In the genomic region with DNA sequence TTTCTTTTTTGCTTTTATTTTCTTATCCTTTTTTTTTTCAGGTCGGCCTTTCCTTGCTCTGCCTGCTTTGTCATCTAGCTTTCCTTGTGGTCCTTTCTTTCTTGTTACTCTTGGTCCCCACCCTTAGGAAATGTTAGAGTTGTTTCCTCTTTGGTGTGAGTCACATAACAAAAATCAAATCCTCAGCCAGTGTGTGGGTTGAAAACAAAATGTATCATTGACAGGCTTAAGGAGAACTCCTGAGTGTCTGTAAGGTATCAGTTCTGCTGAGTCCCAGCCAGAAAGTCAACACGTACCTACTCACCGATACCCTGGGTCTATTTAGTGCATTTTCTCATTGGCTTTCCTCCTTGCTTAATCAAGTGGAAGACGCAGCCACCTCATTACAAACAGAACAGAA, we compare ENCODE assay signal across 16 cellular contexts.
A peak's percentile ranks its signal among the peaks of the same experiment; 100 is the strongest.
DNase-seq lines count a peak whose midpoint lies in the region; ATAC-seq and TF ChIP-seq lines count a peak whose summit lies in the region.
"Had no signal": no experiment of that assay in that cellular context is flagged by ENCODE, and none has a peak within 500 bp of the region (broad histone marks: within the 10 kb centered on the region; RNA-seq: fewer than 3 reads in every experiment).

No MANE protein-coding gene starts in this region.

- CTCF ChIA-PET in activated naive CD4-positive, alpha-beta T cell treated with anti-CD3 and anti-CD28 coated beads, Interleukin-2, amount 10 ng/mL, durations not matched to agents 7 days and 5 days (lab: Charles Lee) = no interaction called here

- H3K4me1 Mint-ChIP-seq in nephron progenitor cell = peaks cover 22% of the 10 kb centered on the region
- no peaks in the 10 kb centered on the region for H3K4me1 Mint-ChIP-seq in activated naive CD4-positive, alpha-beta T cell treated with anti-CD3 and anti-CD28 coated beads, Interleukin-2, amount 10 ng/mL, durations not matched to agents 7 days and 5 days
- H3K4me1 Mint-ChIP-seq: stimulated activated naive B cell treated with anti-CD40 and anti-IgM and Interleukin-4, amounts not matched to agents 10 μg/mL and 1 μg/mL and 100 μg/mL, for 72 hours had no signal

- DNase-seq in AG10803 (ENCODE audit: low read depth) (peak; percentile 6), M059J (ENCODE audit: low read depth) (peak; percentile 53), epithelial cell of proximal tubule (ENCODE audit: low read depth) (peak; percentile 80), nephron progenitor cell (no peak), nucleus accumbens (lab: John Stamatoyannopoulos, UW) (no peak)
- DNase-seq in activated naive CD4-positive, alpha-beta T cell treated with anti-CD3 and anti-CD28 coated beads, Interleukin-2, amount 10 ng/mL, durations not matched to agents 7 days and 5 days = no peak
- DNase-seq: activated naive CD4-positive, alpha-beta T cell treated with Interleukin-2 at 50 U/mL for 16 hours; caudate nucleus; KBM-7; NCI-H1417 treated with DMSO at 0.1 percent for 48 hours; NCI-H345; stimulated activated naive B cell treated with anti-CD40 and anti-IgM and Interleukin-4, amounts not matched to agents 10 μg/mL and 1 μg/mL and 100 μg/mL, for 72 hours had no signal

- TF ChIP-seq CTCF in AG10803 (conservative IDR thresholded peaks at IDR 0.05; ENCODE audit: low read length) (no peak), epithelial cell of proximal tubule (conservative IDR thresholded peaks at IDR 0.05; ENCODE audit: low read depth, low read length) (no peak), nephron progenitor cell (IDR thresholded peaks at IDR 0.05) (no peak)

- no peak overlapping the region for H3K4me3 ChIP-seq in AG10803 (ENCODE audit: low read length)
- H3K4me3 ChIP-seq in epithelial cell of proximal tubule (ENCODE audit: low read depth, low read length) = peak overlapping the region; percentile 0

- no peaks in the 10 kb centered on the region for H3K36me3 Mint-ChIP-seq in nephron progenitor cell (ENCODE audit: low read depth)
- H3K36me3 Mint-ChIP-seq in activated naive CD4-positive, alpha-beta T cell treated with anti-CD3 and anti-CD28 coated beads, Interleukin-2, amount 10 ng/mL, durations not matched to agents 7 days and 5 days = no peaks in the 10 kb centered on the region
- H3K36me3 Mint-ChIP-seq: natural killer cell treated with Interleukin-12 subunit alpha and Interleukin-12 subunit beta and Interleukin-15 and Interleukin-18, amount 100 ng/mL, for 72 hours; stimulated activated naive B cell treated with anti-CD40 and anti-IgM and Interleukin-4, amounts not matched to agents 10 μg/mL and 1 μg/mL and 100 μg/mL, for 72 hours had no signal

- H3K27ac Mint-ChIP-seq in nephron progenitor cell = peak overlapping the region; percentile 57
- H3K27ac Mint-ChIP-seq in activated naive CD4-positive, alpha-beta T cell treated with anti-CD3 and anti-CD28 coated beads, Interleukin-2, amount 10 ng/mL, durations not matched to agents 7 days and 5 days = no peak overlapping the region
- H3K27ac Mint-ChIP-seq: natural killer cell treated with Interleukin-12 subunit alpha and Interleukin-12 subunit beta and Interleukin-15 and Interleukin-18, amount 100 ng/mL, for 72 hours; stimulated activated naive B cell treated with anti-CD40 and anti-IgM and Interleukin-4, amounts not matched to agents 10 μg/mL and 1 μg/mL and 100 μg/mL, for 72 hours had no signal

- ATAC-seq in GM21786 (IDR thresholded peaks at IDR 0.05; ENCODE audit: unreplicated experiment) (no peak), GM19324 (IDR thresholded peaks at IDR 0.05; ENCODE audit: low FRiP score, unreplicated experiment) (no peak)
- ATAC-seq: natural killer cell treated with Interleukin-12 subunit alpha and Interleukin-12 subunit beta and Interleukin-15 and Interleukin-18, amount 100 ng/mL, for 72 hours; sciatic nerve had no signal

- peaks cover 5% of the 10 kb centered on the region for H3K9me3 Mint-ChIP-seq in nephron progenitor cell
- H3K9me3 Mint-ChIP-seq in activated naive CD4-positive, alpha-beta T cell treated with anti-CD3 and anti-CD28 coated beads, Interleukin-2, amount 10 ng/mL, durations not matched to agents 7 days and 5 days = no peaks in the 10 kb centered on the region
- H3K9me3 Mint-ChIP-seq: stimulated activated naive B cell treated with anti-CD40 and anti-IgM and Interleukin-4, amounts not matched to agents 10 μg/mL and 1 μg/mL and 100 μg/mL, for 72 hours had no signal

- H3K4me3 Mint-ChIP-seq in nephron progenitor cell = peak overlapping the region; percentile 16
- no peak overlapping the region for H3K4me3 Mint-ChIP-seq in activated naive CD4-positive, alpha-beta T cell treated with anti-CD3 and anti-CD28 coated beads, Interleukin-2, amount 10 ng/mL, durations not matched to agents 7 days and 5 days
- H3K4me3 Mint-ChIP-seq: natural killer cell treated with Interleukin-12 subunit alpha and Interleukin-12 subunit beta and Interleukin-15 and Interleukin-18, amount 100 ng/mL, for 72 hours; stimulated activated naive B cell treated with anti-CD40 and anti-IgM and Interleukin-4, amounts not matched to agents 10 μg/mL and 1 μg/mL and 100 μg/mL, for 72 hours had no signal

- no peaks in the 10 kb centered on the region for H3K27me3 Mint-ChIP-seq in nephron progenitor cell (ENCODE audit: low read depth, poor library complexity)
- H3K27me3 Mint-ChIP-seq in activated naive CD4-positive, alpha-beta T cell treated with anti-CD3 and anti-CD28 coated beads, Interleukin-2, amount 10 ng/mL, durations not matched to agents 7 days and 5 days = peaks cover 4% of the 10 kb centered on the region
- H3K27me3 Mint-ChIP-seq: natural killer cell treated with Interleukin-12 subunit alpha and Interleukin-12 subunit beta and Interleukin-15 and Interleukin-18, amount 100 ng/mL, for 72 hours; stimulated activated naive B cell treated with anti-CD40 and anti-IgM and Interleukin-4, amounts not matched to agents 10 μg/mL and 1 μg/mL and 100 μg/mL, for 72 hours had no signal

Comparison
In these comparisons a context has a peak if more than half of its experiments do, and no peak if none do; other contexts are left out.
1. DNase-seq: peak in AG10803 (single experiment), M059J (single experiment) and epithelial cell of proximal tubule (single experiment); none in nephron progenitor cell (single experiment), activated naive CD4-positive, alpha-beta T cell treated with anti-CD3 and anti-CD28 coated beads, Interleukin-2, amount 10 ng/mL, durations not matched to agents 7 days and 5 days (single experiment) and nucleus accumbens (0 of 56).